Comparison of ENCODE assay signal across 1 cellular context in genomic region chr18:58761241-58761969, GRCh38.
TF ChIP-seq lines count a peak whose summit lies in the region.

No MANE protein-coding gene starts in this region.

TF ChIP-seq in GM23338, 12 proteins besides CTCF, POLR2A, EP300 and RAD21 (continued from another document):
- no peak for TF ChIP-seq STAT1 (IDR thresholded peaks at IDR 0.05; ENCODE audit: unreplicated experiment)
